17 cellular contexts compared by ENCODE assay signal in genomic region chr2:231321021-231321420, GRCh38.
A peak's percentile ranks its signal among the peaks of the same experiment; 100 is the strongest.
DNase-seq lines count a peak whose midpoint lies in the region; ATAC-seq and TF ChIP-seq lines count a peak whose summit lies in the region.
"Had no signal": no experiment of that assay in that cellular context is flagged by ENCODE, and none has a peak within 500 bp of the region (broad histone marks: within the 10 kb centered on the region; RNA-seq: fewer than 3 reads in every experiment).

No MANE protein-coding gene starts in this region.

- no peak for TF ChIP-seq CTCF in MCF 10A (IDR thresholded peaks at IDR 0.05; ENCODE audit: unreplicated experiment)

- H3K27me3 Mint-ChIP-seq in MCF 10A (ENCODE audit: insufficient read depth, unreplicated experiment) (no peaks in the 10 kb centered on the region), naive B cell (no peaks in the 10 kb centered on the region)
- H3K27me3 Mint-ChIP-seq: IgD-negative memory B cell had no signal

- H3K4me3 Mint-ChIP-seq in MCF 10A (ENCODE audit: unreplicated experiment) (no peak overlapping the region), naive B cell (peak overlapping the region in 3 of 8 donors; percentile 19 to 68 (median 53))
- H3K4me3 Mint-ChIP-seq: activated CD8-positive, alpha-beta T cell treated with anti-CD3 and anti-CD28 coated beads, Interleukin-2, amount 10 ng/mL, durations not matched to agents 7 days and 5 days had no signal

- peaks cover 4% of the 10 kb centered on the region for H3K36me3 Mint-ChIP-seq in MCF 10A (ENCODE audit: insufficient read depth, unreplicated experiment)
- H3K36me3 Mint-ChIP-seq in naive B cell: peaks cover 7 to 19% of the 10 kb centered on the region in 2 donors

- peak; percentile 82 for ATAC-seq in Right ventricle myocardium superior (ENCODE audit: poor library complexity)
- no peak for ATAC-seq in naive B cell (ENCODE audit: low read depth in 2 of 2)
- ATAC-seq in HG02852 (IDR thresholded peaks at IDR 0.05; ENCODE audit: unreplicated experiment): no peak
- ATAC-seq: activated CD8-positive, alpha-beta T cell treated with anti-CD3 and anti-CD28 coated beads, Interleukin-2, amount 10 ng/mL, durations not matched to agents 7 days and 5 days; left colon; PC-3; SK-N-SH treated with all-trans-retinoic acid at 6 μM for 48 hours had no signal

- H3K27ac Mint-ChIP-seq in MCF 10A (ENCODE audit: low read depth, unreplicated experiment) (no peak overlapping the region), naive B cell (peak overlapping the region in 5 of 6 donors; percentile 66 to 96 (median 91))
- H3K27ac Mint-ChIP-seq: activated CD8-positive, alpha-beta T cell treated with anti-CD3 and anti-CD28 coated beads, Interleukin-2, amount 10 ng/mL, durations not matched to agents 7 days and 5 days; activated T-helper 2 cell treated with anti-CD3 and anti-CD28 coated beads, Interferon-gamma antibody, Interleukin-2, Interleukin-4, amounts not matched to agents 10 μg/mL and 5 μg/mL and 100 μg/mL, durations not matched to agents 14 hours and 24 hours and 36 hours had no signal

- H3K9me3 Mint-ChIP-seq in MCF 10A (ENCODE audit: unreplicated experiment) (no peaks in the 10 kb centered on the region), naive B cell (peaks cover 8 to 31% (median 21%) of the 10 kb centered on the region in 7 donors)

- DNase-seq in T47D (ENCODE audit: low read depth in 1 of 2, low spot score in 1 of 2) (peak; percentile 26 to 43), MCF 10A (ENCODE audit: unreplicated experiment) (no peak), Right ventricle myocardium superior (peak; percentile 78), naive B cell (no peak), activated gamma-delta T cell treated with Interleukin-2 at 50 U/mL for 16 hours (no peak), UCSD-AML1 (lab: John Stamatoyannopoulos, UW; ENCODE audit: unreplicated experiment) (no peak)
- DNase-seq in stimulated activated naive CD4-positive, alpha-beta T cell (lab: John Stamatoyannopoulos, UW): no peak
- DNase-seq: activated CD8-positive, alpha-beta T cell treated with anti-CD3 and anti-CD28 coated beads, Interleukin-2, amount 10 ng/mL, durations not matched to agents 7 days and 5 days; left colon; NCI-H1105; NCI-H446; PC-3; small intestine had no signal

- H3K4me1 Mint-ChIP-seq in MCF 10A (ENCODE audit: insufficient read depth, unreplicated experiment) (no peaks in the 10 kb centered on the region), naive B cell (peaks cover 32 to 59% (median 47%) of the 10 kb centered on the region in 3 donors)

- intact Hi-C loops in MCF 10A (cut with micrococcal nuclease) (no loop called here), Right ventricle myocardium superior (cut with DNase I) (no loop called here)

- CTCF ChIA-PET in MCF 10A (lab: Yijun Ruan, JAX): interaction anchor here (0.6 kb wide), 1 partner anchor 40 kb away, joined by 3 read pairs; no protein-coding TSS in a partner anchor

- no TSS peak for BruUV-seq in MCF 10A (replicated peaks; lab: Mats Ljungman, UMichigan)

- in situ Hi-C loops in T47D (cut with HindIII; ENCODE audit: low pct_unique_long_range_greater_than_20kb, low sequenced_read_pairs): no loop called here

- POLR2A ChIA-PET in MCF 10A (lab: Yijun Ruan, JAX): interaction anchor here (0.7 kb wide), 1 partner anchor 257 kb away, joined by 3 read pairs; no protein-coding TSS in a partner anchor

Comparison
In these comparisons a context has a peak if more than half of its experiments do, and no peak if none do; other contexts are left out.
1. DNase-seq: peak in T47D (2 of 2) and Right ventricle myocardium superior (single experiment); none in MCF 10A (single experiment), naive B cell (single experiment), stimulated activated naive CD4-positive, alpha-beta T cell (0 of 6), activated gamma-delta T cell treated with Interleukin-2 at 50 U/mL for 16 hours (single experiment) and UCSD-AML1 (single experiment).